ENCODE assay signal across 11 cellular contexts in genomic region chr6:65545920-65546319, GRCh38.
"Had no signal": no experiment of that assay in that cellular context is flagged by ENCODE, and none has a peak within 500 bp of the region (broad histone marks: within the 10 kb centered on the region; RNA-seq: fewer than 3 reads in every experiment).

No MANE protein-coding gene starts in this region.

- H3K4me1 ChIP-seq: ascending aorta, pancreas, upper lobe of right lung had no signal

- DNase-seq: activated naive CD4-positive, alpha-beta T cell treated with Interleukin-2 at 50 U/mL for 16 hours; hypothalamus; left ventricle myocardium superior; naive thymus-derived CD8-positive, alpha-beta T cell; pancreas; stimulated activated CD4-positive, alpha-beta T cell treated with anti-CD3 and anti-CD28 coated beads, Interleukin-1b, Interleukin-23, amount 100 ng/mL, for 48 hours; upper lobe of right lung had no signal

- H3K36me3 ChIP-seq: ascending aorta, pancreas, thoracic aorta, upper lobe of right lung had no signal

- H3K27ac ChIP-seq: ascending aorta, pancreas, thoracic aorta, upper lobe of right lung had no signal

- H3K27me3 ChIP-seq: ascending aorta, pancreas, upper lobe of right lung had no signal

- ATAC-seq: activated CD4-positive, CD25-positive, alpha-beta regulatory T cell treated with anti-CD3 and anti-CD28 coated beads, Interleukin-2, amount 50 U/mL, for 24 hours; activated T-helper 17 cell treated with anti-CD3 and anti-CD28 coated beads, Interleukin-2, amount 50 U/mL, for 72 hours; left ventricle myocardium superior; naive thymus-derived CD8-positive, alpha-beta T cell; pancreas; upper lobe of right lung had no signal

- H3K4me3 ChIP-seq: ascending aorta, pancreas, thoracic aorta, upper lobe of right lung had no signal

- H3K9me3 ChIP-seq: ascending aorta, pancreas, thoracic aorta, upper lobe of right lung had no signal
